In the genomic region with DNA sequence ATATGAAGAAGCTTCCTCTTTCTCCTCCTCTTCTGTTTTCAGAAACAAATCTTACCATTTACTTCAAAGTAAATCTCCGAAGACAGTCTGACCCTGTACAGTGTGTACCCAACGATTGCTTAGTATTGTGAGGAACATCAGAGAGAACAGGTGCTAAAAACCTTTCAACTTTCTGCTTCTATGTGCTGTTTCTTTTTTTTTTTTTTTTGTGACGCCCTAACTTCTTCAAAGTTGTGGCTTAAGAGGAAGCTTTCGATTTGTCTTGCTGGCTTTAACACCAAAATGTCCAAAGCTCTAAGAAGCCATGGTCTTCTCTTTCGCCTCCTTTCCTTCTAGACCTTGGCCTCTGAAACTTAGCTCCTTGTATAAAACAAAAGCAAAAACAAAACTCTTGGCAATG, we compare ENCODE assay signal across 14 cellular contexts. TPM values are rescaled to one million over a fixed set of nuclear protein-coding genes. Genes with fewer than 3 reads are reported as not detected.
A peak's percentile ranks its signal among the peaks of the same experiment; 100 is the strongest.
DNase-seq lines count a peak whose midpoint lies in the region; ATAC-seq and TF ChIP-seq lines count a peak whose summit lies in the region.
"Had no signal": no experiment of that assay in that cellular context is flagged by ENCODE, and none has a peak within 500 bp of the region (broad histone marks: within the 10 kb centered on the region; RNA-seq: fewer than 3 reads in every experiment).

No MANE protein-coding gene starts in this region.

- intact Hi-C loops in OCI-LY7 (cut with micrococcal nuclease; ENCODE audit: unreplicated experiment), result loop anchor here (2.0 to 5.0 kb wide), 5 partner anchors 34 to 557 kb away; a partner anchor contains a TSS

- DNase-seq in activated CD8-positive, alpha-beta memory T cell treated with anti-CD3 and anti-CD28 coated beads, Interleukin-2, amount 10 ng/mL, durations not matched to agents 7 days and 5 days, result no peak
- no peak for DNase-seq in activated CD8-positive, alpha-beta memory T cell treated with anti-CD3 and anti-CD28 coated beads for 24 hours
- peak; percentile 80 for DNase-seq in OCI-LY7 (ENCODE audit: low spot score)
- DNase-seq in effector memory CD8-positive, alpha-beta T cell, result peak; percentile 7 to 19 (median 18)
- DNase-seq in SIG-M5 treated with dmso at 0.1 percent for 504 hours (lab: John Stamatoyannopoulos, UW; ENCODE audit: unreplicated experiment), result no peak
- no peak for DNase-seq in NCI-H1105 treated with DMSO at 0.1 percent for 48 hours (lab: John Stamatoyannopoulos, UW)
- no peak for DNase-seq in NCI-H146 treated with DMSO at 0.1 percent for 48 hours (lab: John Stamatoyannopoulos, UW; ENCODE audit: unreplicated experiment)
- DNase-seq: GF-D8, left cardiac atrium, retina had no signal

- H3K4me3 Mint-ChIP-seq in activated CD8-positive, alpha-beta memory T cell treated with anti-CD3 and anti-CD28 coated beads, Interleukin-2, amount 10 ng/mL, durations not matched to agents 7 days and 5 days, result peak overlapping the region; percentile 93
- peak overlapping the region; percentile 91 to 94 for H3K4me3 Mint-ChIP-seq in effector memory CD8-positive, alpha-beta T cell
- H3K4me3 Mint-ChIP-seq in stimulated activated memory B cell treated with anti-CD40 and anti-IgM and Interleukin-4, amounts not matched to agents 10 μg/mL and 1 μg/mL and 100 μg/mL, for 72 hours, result peak overlapping the region; percentile 76
- H3K4me3 Mint-ChIP-seq: brain had no signal

- peak overlapping the region; percentile 77 for H3K4me2 ChIP-seq in OCI-LY7 (ENCODE audit: low read length)
- H3K4me2 ChIP-seq: A549 had no signal

- H3K4me1 ChIP-seq in OCI-LY7 (ENCODE audit: insufficient read depth, low read length, poor library complexity, severe bottlenecking), result peaks cover 52% of the 10 kb centered on the region
- H3K4me1 ChIP-seq: A549 had no signal

- peaks cover 60% of the 10 kb centered on the region for H3K79me2 ChIP-seq in OCI-LY7 (ENCODE audit: insufficient read depth, low read depth, low read length)

- H3K27me3 Mint-ChIP-seq in activated CD8-positive, alpha-beta memory T cell treated with anti-CD3 and anti-CD28 coated beads, Interleukin-2, amount 10 ng/mL, durations not matched to agents 7 days and 5 days, result peaks cover 2% of the 10 kb centered on the region
- no peaks in the 10 kb centered on the region for H3K27me3 Mint-ChIP-seq in effector memory CD8-positive, alpha-beta T cell
- no peaks in the 10 kb centered on the region for H3K27me3 Mint-ChIP-seq in stimulated activated memory B cell treated with anti-CD40 and anti-IgM and Interleukin-4, amounts not matched to agents 10 μg/mL and 1 μg/mL and 100 μg/mL, for 72 hours

- H3K9me2 ChIP-seq in OCI-LY7 (ENCODE audit: insufficient read depth, low read length), result no peaks in the 10 kb centered on the region

- peak overlapping the region; percentile 76 for H3K4me3 ChIP-seq in OCI-LY7 (ENCODE audit: low read depth, low read length, poor library complexity, severe bottlenecking)
- H3K4me3 ChIP-seq: A549 had no signal

- H4K20me1 ChIP-seq in OCI-LY7 (ENCODE audit: insufficient read depth, low read length), result no peaks in the 10 kb centered on the region

- H3K27ac ChIP-seq in OCI-LY7 (ENCODE audit: low read depth, low read length, poor library complexity, severe bottlenecking), result peak overlapping the region; percentile 90
- H3K27ac ChIP-seq: A549 had no signal

- H3K36me3 Mint-ChIP-seq in activated CD8-positive, alpha-beta memory T cell treated with anti-CD3 and anti-CD28 coated beads, Interleukin-2, amount 10 ng/mL, durations not matched to agents 7 days and 5 days, result peaks cover 45% of the 10 kb centered on the region
- H3K36me3 Mint-ChIP-seq in effector memory CD8-positive, alpha-beta T cell (ENCODE audit: insufficient read depth), result peaks cover 11% of the 10 kb centered on the region
- no peaks in the 10 kb centered on the region for H3K36me3 Mint-ChIP-seq in stimulated activated memory B cell treated with anti-CD40 and anti-IgM and Interleukin-4, amounts not matched to agents 10 μg/mL and 1 μg/mL and 100 μg/mL, for 72 hours
- H3K36me3 Mint-ChIP-seq: brain had no signal

- no peaks in the 10 kb centered on the region for H3K36me3 ChIP-seq in OCI-LY7 (ENCODE audit: insufficient read depth, low read length)

- CTCF ChIA-PET in activated CD8-positive, alpha-beta memory T cell treated with anti-CD3 and anti-CD28 coated beads, Interleukin-2, amount 10 ng/mL, durations not matched to agents 7 days and 5 days (lab: Charles Lee), result interaction anchor here (0.6 to 4.3 kb wide), 20 partner anchors 9 to 247 kb away, joined by 3 to 29 read pairs (median 6); a partner anchor contains a TSS
- CTCF ChIA-PET in OCI-LY7 (lab: Charles Lee; ENCODE audit: unreplicated experiment), result interaction anchor here (1.1 to 1.8 kb wide), 3 partner anchors 10 to 22 kb away, joined by 3 to 7 read pairs (median 4); no protein-coding TSS in a partner anchor

- no peaks in the 10 kb centered on the region for H3K9me3 Mint-ChIP-seq in activated CD8-positive, alpha-beta memory T cell treated with anti-CD3 and anti-CD28 coated beads, Interleukin-2, amount 10 ng/mL, durations not matched to agents 7 days and 5 days (ENCODE audit: low read depth)
- no peaks in the 10 kb centered on the region for H3K9me3 Mint-ChIP-seq in effector memory CD8-positive, alpha-beta T cell
- H3K9me3 Mint-ChIP-seq in stimulated activated memory B cell treated with anti-CD40 and anti-IgM and Interleukin-4, amounts not matched to agents 10 μg/mL and 1 μg/mL and 100 μg/mL, for 72 hours, result no peaks in the 10 kb centered on the region

- POLR2A ChIA-PET in OCI-LY7 (lab: Charles Lee), result interaction anchor here (0.7 to 6.2 kb wide), 30 partner anchors 9 to 1575 kb away, joined by 3 to 108 read pairs (median 4); a partner anchor contains a TSS

- H2AFZ ChIP-seq in OCI-LY7 (ENCODE audit: low read length), result peak overlapping the region; percentile 3; the same call in 1 of the 2 replicates

- peaks cover 52% of the 10 kb centered on the region for H3K4me1 Mint-ChIP-seq in activated CD8-positive, alpha-beta memory T cell treated with anti-CD3 and anti-CD28 coated beads, Interleukin-2, amount 10 ng/mL, durations not matched to agents 7 days and 5 days
- peaks cover 38 to 58% of the 10 kb centered on the region in 2 donors for H3K4me1 Mint-ChIP-seq in effector memory CD8-positive, alpha-beta T cell (ENCODE audit: low read depth in 2 of 2)
- H3K4me1 Mint-ChIP-seq in stimulated activated memory B cell treated with anti-CD40 and anti-IgM and Interleukin-4, amounts not matched to agents 10 μg/mL and 1 μg/mL and 100 μg/mL, for 72 hours, result peaks cover 54% of the 10 kb centered on the region
- H3K4me1 Mint-ChIP-seq: brain had no signal

- ATAC-seq in activated CD8-positive, alpha-beta memory T cell treated with anti-CD3 and anti-CD28 coated beads, Interleukin-2, amount 10 ng/mL, durations not matched to agents 7 days and 5 days, result peak; percentile 10
- peak; percentile 71 for ATAC-seq in effector memory CD8-positive, alpha-beta T cell (replicated peaks)
- peak; percentile 57 for ATAC-seq in stimulated activated memory B cell treated with anti-CD40 and anti-IgM and Interleukin-4, amounts not matched to agents 10 μg/mL and 1 μg/mL and 100 μg/mL, for 72 hours
- ATAC-seq: A549, Panc1 had no signal

- H3K9me3 ChIP-seq in OCI-LY7 (ENCODE audit: low read length), result no peaks in the 10 kb centered on the region
- H3K9me3 ChIP-seq: A549 had no signal

- no TSS peak for BruUV-seq in OCI-LY7 (replicated peaks; lab: Mats Ljungman, UMichigan)

- H3K27ac Mint-ChIP-seq in activated CD8-positive, alpha-beta memory T cell treated with anti-CD3 and anti-CD28 coated beads, Interleukin-2, amount 10 ng/mL, durations not matched to agents 7 days and 5 days, result peak overlapping the region; percentile 98
- peak overlapping the region; percentile 90 to 95 for H3K27ac Mint-ChIP-seq in effector memory CD8-positive, alpha-beta T cell
- peak overlapping the region; percentile 83 for H3K27ac Mint-ChIP-seq in stimulated activated memory B cell treated with anti-CD40 and anti-IgM and Interleukin-4, amounts not matched to agents 10 μg/mL and 1 μg/mL and 100 μg/mL, for 72 hours
- H3K27ac Mint-ChIP-seq: brain had no signal

- no peak for TF ChIP-seq CTCF in OCI-LY7 (conservative IDR thresholded peaks at IDR 0.05; ENCODE audit: low read length)

RNA-seq across cellular contexts. Expression of a gene that starts 1.2 kb away (rescaled TPM):
- total RNA-seq in activated CD8-positive, alpha-beta memory T cell treated with anti-CD3 and anti-CD28 coated beads, Interleukin-2, amount 10 ng/mL, durations not matched to agents 7 days and 5 days, result 10 to 100 TPM; 30.3 to 34.5 TPM
- total RNA-seq in OCI-LY7 (2014; rRNA removed; shearing (Covaris generic)), result 27.7 and 28.4 TPM in 2 replicates
- 50.3 and 53.1 TPM in 2 replicates for total RNA-seq in OCI-LY7 (2022)

Comparison
In these comparisons a context has a peak if more than half of its experiments do, and no peak if none do; other contexts are left out.
1. ATAC-seq: peak in every context shown above with its lines; median percentile 71 in effector memory CD8-positive, alpha-beta T cell; 57 in stimulated activated memory B cell treated with anti-CD40 and anti-IgM and Interleukin-4, amounts not matched to agents 10 μg/mL and 1 μg/mL and 100 μg/mL, for 72 hours; 10 in activated CD8-positive, alpha-beta memory T cell treated with anti-CD3 and anti-CD28 coated beads, Interleukin-2, amount 10 ng/mL, durations not matched to agents 7 days and 5 days.
2. DNase-seq: peak in OCI-LY7 (single experiment) and effector memory CD8-positive, alpha-beta T cell (3 of 3); none in activated CD8-positive, alpha-beta memory T cell treated with anti-CD3 and anti-CD28 coated beads, Interleukin-2, amount 10 ng/mL, durations not matched to agents 7 days and 5 days (single experiment), activated CD8-positive, alpha-beta memory T cell treated with anti-CD3 and anti-CD28 coated beads for 24 hours (single experiment), SIG-M5 treated with dmso at 0.1 percent for 504 hours (single experiment), NCI-H1105 treated with DMSO at 0.1 percent for 48 hours (single experiment) and NCI-H146 treated with DMSO at 0.1 percent for 48 hours (single experiment).
3. Peak in every context shown above with its lines, with median percentiles within 50 percentile points of each other: H3K27ac Mint-ChIP-seq and H3K4me3 Mint-ChIP-seq.